ENCODE assay signal across 1 cellular context in genomic region chr1:66542811-66543767, GRCh38.
A peak's percentile ranks its signal among the peaks of the same experiment; 100 is the strongest.
TF ChIP-seq lines count a peak whose summit lies in the region.

No MANE protein-coding gene starts in this region.

TF ChIP-seq in HCT116, 20 proteins besides CTCF, POLR2A, EP300 and RAD21 (continued from another document):
- TF ChIP-seq, protein P1, sequence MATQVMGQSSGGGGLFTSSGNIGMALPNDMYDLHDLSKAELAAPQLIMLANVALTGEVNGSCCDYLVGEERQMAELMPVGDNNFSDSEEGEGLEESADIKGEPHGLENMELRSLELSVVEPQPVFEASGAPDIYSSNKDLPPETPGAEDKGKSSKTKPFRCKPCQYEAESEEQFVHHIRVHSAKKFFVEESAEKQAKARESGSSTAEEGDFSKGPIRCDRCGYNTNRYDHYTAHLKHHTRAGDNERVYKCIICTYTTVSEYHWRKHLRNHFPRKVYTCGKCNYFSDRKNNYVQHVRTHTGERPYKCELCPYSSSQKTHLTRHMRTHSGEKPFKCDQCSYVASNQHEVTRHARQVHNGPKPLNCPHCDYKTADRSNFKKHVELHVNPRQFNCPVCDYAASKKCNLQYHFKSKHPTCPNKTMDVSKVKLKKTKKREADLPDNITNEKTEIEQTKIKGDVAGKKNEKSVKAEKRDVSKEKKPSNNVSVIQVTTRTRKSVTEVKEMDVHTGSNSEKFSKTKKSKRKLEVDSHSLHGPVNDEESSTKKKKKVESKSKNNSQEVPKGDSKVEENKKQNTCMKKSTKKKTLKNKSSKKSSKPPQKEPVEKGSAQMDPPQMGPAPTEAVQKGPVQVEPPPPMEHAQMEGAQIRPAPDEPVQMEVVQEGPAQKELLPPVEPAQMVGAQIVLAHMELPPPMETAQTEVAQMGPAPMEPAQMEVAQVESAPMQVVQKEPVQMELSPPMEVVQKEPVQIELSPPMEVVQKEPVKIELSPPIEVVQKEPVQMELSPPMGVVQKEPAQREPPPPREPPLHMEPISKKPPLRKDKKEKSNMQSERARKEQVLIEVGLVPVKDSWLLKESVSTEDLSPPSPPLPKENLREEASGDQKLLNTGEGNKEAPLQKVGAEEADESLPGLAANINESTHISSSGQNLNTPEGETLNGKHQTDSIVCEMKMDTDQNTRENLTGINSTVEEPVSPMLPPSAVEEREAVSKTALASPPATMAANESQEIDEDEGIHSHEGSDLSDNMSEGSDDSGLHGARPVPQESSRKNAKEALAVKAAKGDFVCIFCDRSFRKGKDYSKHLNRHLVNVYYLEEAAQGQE (IDR thresholded peaks at IDR 0.05; ENCODE audit: low read depth) = no peak
- TF ChIP-seq MAX (IDR thresholded peaks at IDR 0.05) = 0 out of 2 replicates have a peak, but pooled peaks have one; percentile 36
